In genomic region chr20:31547017-31547675, GRCh38 we compare ENCODE assay signal across 8 cellular contexts. TPM values are rescaled to one million over a fixed set of nuclear protein-coding genes. Genes with fewer than 3 reads are reported as not detected.
DNase-seq lines count a peak whose midpoint lies in the region; ATAC-seq lines count a peak whose summit lies in the region.

No MANE protein-coding gene starts in this region.

- ATAC-seq in GM21515 (IDR thresholded peaks at IDR 0.05; ENCODE audit: unreplicated experiment), result peak; percentile 68

- peak overlapping the region; percentile 81 for H3K4me3 ChIP-seq in Jurkat, Clone E6-1 (ENCODE audit: low read length)
- H3K4me3 ChIP-seq in SJCRH30, result peak overlapping the region; percentile 62

- H3K36me3 ChIP-seq in SJCRH30, result peaks cover 50% of the 10 kb centered on the region

- peaks cover 31% of the 10 kb centered on the region for H3K4me1 ChIP-seq in SJCRH30

- H3K27me3 ChIP-seq in SJCRH30, result no peaks in the 10 kb centered on the region

- DNase-seq in DMS114 treated with DMSO at 0.1 percent for 48 hours (lab: John Stamatoyannopoulos, UW; ENCODE audit: unreplicated experiment) (peak; percentile 68), SJCRH30 (peak; percentile 82 to 91), globus pallidus (ENCODE audit: low spot score) (peak; percentile 80), non-pigmented ciliary epithelial cell (ENCODE audit: low read depth) (peak; percentile 51), superior temporal gyrus (ENCODE audit: extremely low spot score) (peak; percentile 90)
- DNase-seq in Jurkat, Clone E6-1 (ENCODE audit: low read depth, low spot score), result peak; percentile 88
- peak; percentile 82 for DNase-seq in activated naive CD4-positive, alpha-beta T cell treated with Interleukin-2 at 50 U/mL for 16 hours

- no peaks in the 10 kb centered on the region for H3K9me3 ChIP-seq in SJCRH30 (replicated peaks)

- peak overlapping the region; percentile 61 for H3K27ac ChIP-seq in SJCRH30

RNA-seq across cellular contexts. Expression of gene HM13, which starts 32.9 kb away (rescaled TPM):
- polyA plus RNA-seq in Jurkat, Clone E6-1 (2012; ENCODE audit: insufficient read depth, insufficient read length), result 140 TPM
- 101 and 105 TPM in 2 replicates for total RNA-seq in SJCRH30 (2014; rRNA removed; shearing (Covaris generic))

RNA-seq across cellular contexts. Expression of gene ID1, which starts 57.9 kb away (rescaled TPM):
- polyA plus RNA-seq in Jurkat, Clone E6-1 (2012; ENCODE audit: insufficient read depth, insufficient read length), result 67.2 TPM
- 71.6 and 73.9 TPM in 2 replicates for total RNA-seq in SJCRH30 (2014; rRNA removed; shearing (Covaris generic))

Comparison
In these comparisons a context has a peak if more than half of its experiments do, and no peak if none do; other contexts are left out.
1. Peak in every context shown above with its lines: DNase-seq, ATAC-seq, H3K4me3 ChIP-seq and H3K27ac ChIP-seq.